7 cellular contexts compared by ENCODE assay signal in the genomic region with DNA sequence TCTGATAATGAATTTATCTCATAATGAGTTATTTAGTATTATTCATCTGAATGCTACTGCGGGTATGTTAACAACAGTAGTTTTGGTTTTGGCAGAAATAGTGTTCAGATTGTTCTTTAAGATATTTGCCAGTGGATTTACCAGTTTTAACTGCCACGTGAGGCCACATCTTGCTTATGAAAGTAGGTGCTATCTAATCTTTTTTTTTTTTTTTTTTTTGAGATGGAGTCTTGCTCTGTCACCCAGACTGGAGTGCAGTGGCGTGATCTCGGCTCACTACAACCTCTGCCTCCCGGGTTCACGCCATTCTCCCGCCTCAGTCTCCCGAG. TPM values are rescaled to one million over a fixed set of nuclear protein-coding genes. Genes with fewer than 3 reads are reported as not detected.
A peak's percentile ranks its signal among the peaks of the same experiment; 100 is the strongest.
DNase-seq lines count a peak whose midpoint lies in the region; ATAC-seq, FAIRE-seq and TF ChIP-seq lines count a peak whose summit lies in the region.
"Not testable (repeated sequence)": the region's sequence is repeated elsewhere in the genome, so short reads cannot be mapped to it uniquely, and the experiment has no call there.

No MANE protein-coding gene starts in this region.

- FAIRE-seq in A549 (lab: Jason Lieb, UNC); keratinocyte (lab: Jason Lieb, UNC); small intestine (lab: Jason Lieb, UNC): not testable (repeated sequence)

- 92% methylated on average over 7 of the region's 8 CpGs for WGBS in A549 (ENCODE audit: missing lambda C conversion rate)
- WGBS in small intestine, 3 donors: 23 to 80% (median 39%) methylated on average over 8 of the region's 8 CpGs

- POLR2A ChIA-PET in A549 (lab: Yijun Ruan, JAX) (interaction anchor here (2.2 kb wide), 1 partner anchor 10 kb away, joined by 13 read pairs; a partner anchor contains a TSS), HEK293 (lab: Yijun Ruan, JAX) (interaction anchor here (1.9 to 2.2 kb wide), 2 partner anchors 10 to 116 kb away, joined by 9 to 11 read pairs; a partner anchor contains a TSS), MCF 10A (lab: Yijun Ruan, JAX) (interaction anchor here (1.8 to 5.4 kb wide), 2 partner anchors 8 to 10 kb away, joined by 5 to 59 read pairs; a partner anchor contains a TSS)
- POLR2A ChIA-PET in RWPE1 (lab: Yijun Ruan, JAX; ENCODE audit: low non-redundant PET): not testable (repeated sequence)

- H3K27ac ChIP-seq in A549 (peak overlapping the region; percentile 60; a peak in 4 of 6 replicates), RWPE1 (peak overlapping the region; percentile 44)
- not testable (repeated sequence) for H3K27ac ChIP-seq in HEK293 (ENCODE audit: extremely low read depth, low read depth, low read length); keratinocyte (ENCODE audit: control insufficient read depth, insufficient read depth, low read length); small intestine (ENCODE audit: low read depth in 1 of 2, low read length in 1 of 2)

- not testable (repeated sequence) for H3K9me1 ChIP-seq in keratinocyte (ENCODE audit: control insufficient read depth, extremely low read depth, insufficient read depth, low read length)

- H3K27me3 ChIP-seq in keratinocyte (ENCODE audit: control insufficient read depth, extremely low read depth, insufficient read depth, low read length); small intestine (ENCODE audit: control insufficient read depth in 2 of 2, insufficient read depth in 2 of 2, low read length in 2 of 2): not testable (repeated sequence)

- dilution Hi-C loops in keratinocyte (cut with MboI; ENCODE audit: extremely low pct_ligation_motif_present, low sequenced_read_pairs): not testable (repeated sequence)

- TF ChIP-seq POLR2A in A549 (IDR thresholded peaks at IDR 0.05; ENCODE audit: low read length): not testable (repeated sequence)

- H4K20me1 ChIP-seq in keratinocyte (ENCODE audit: control insufficient read depth, extremely low read depth, insufficient read depth, low read length): not testable (repeated sequence)

- H3K27me3 Mint-ChIP-seq in MCF 10A (ENCODE audit: insufficient read depth, unreplicated experiment); osteocyte (ENCODE audit: unreplicated experiment): not testable (repeated sequence)

- not testable (repeated sequence) for H3K36me3 ChIP-seq in HEK293 (ENCODE audit: control insufficient read depth in 2 of 2, insufficient read depth in 1 of 2, low read length in 2 of 2); keratinocyte (ENCODE audit: control insufficient read depth in 2 of 2, extremely low read depth in 1 of 2, insufficient read depth in 2 of 2, low read length in 2 of 2); small intestine (ENCODE audit: control insufficient read depth in 2 of 2, insufficient read depth in 2 of 2, low read length in 2 of 2)

- peaks cover 33% of the 10 kb centered on the region for H3K4me1 Mint-ChIP-seq in MCF 10A (ENCODE audit: insufficient read depth, unreplicated experiment)
- H3K4me1 Mint-ChIP-seq in osteocyte (ENCODE audit: unreplicated experiment): peaks cover 46% of the 10 kb centered on the region

- ATAC-seq in A549: not testable (repeated sequence)

- H3K4me1 ChIP-seq in A549 (peaks cover 30% of the 10 kb centered on the region), keratinocyte (ENCODE audit: control insufficient read depth, extremely low read depth, insufficient read depth, low read length) (peaks cover 23% of the 10 kb centered on the region)
- H3K4me1 ChIP-seq in HEK293 (ENCODE audit: control insufficient read depth, insufficient read depth, low read length); small intestine (ENCODE audit: control insufficient read depth in 2 of 2, insufficient read depth in 1 of 2, low read depth in 1 of 2, low read length in 1 of 2): not testable (repeated sequence)

- H3K9me3 ChIP-seq in A549; HEK293 (ENCODE audit: control insufficient read depth, insufficient read depth, low read depth, low read length); keratinocyte (ENCODE audit: control insufficient read depth, low read depth, low read length); small intestine (ENCODE audit: control insufficient read depth, low read depth): not testable (repeated sequence)

- not testable (repeated sequence) for H3K9me3 Mint-ChIP-seq in MCF 10A (ENCODE audit: unreplicated experiment); osteocyte (ENCODE audit: unreplicated experiment)

- peak overlapping the region; percentile 15; the same call in 2 of the 3 replicates for H3K4me2 ChIP-seq in A549
- peak overlapping the region; percentile 56 for H3K4me2 ChIP-seq in keratinocyte (ENCODE audit: control insufficient read depth, extremely low read depth, insufficient read depth, low read depth, low read length)

- DNase-seq in A549 (ENCODE audit: low read depth in 1 of 2, low spot score in 1 of 2); RWPE1 (ENCODE audit: low spot score); MCF 10A (ENCODE audit: unreplicated experiment); keratinocyte (ENCODE audit: low read depth, low spot score); osteocyte (ENCODE audit: extremely low spot score, unreplicated experiment): not testable (repeated sequence)
- peak; percentile 21 for DNase-seq in small intestine

- H3K9ac ChIP-seq in keratinocyte (ENCODE audit: control insufficient read depth, extremely low read depth, insufficient read depth, low read length): not testable (repeated sequence)

- H3K27ac Mint-ChIP-seq in MCF 10A (ENCODE audit: low read depth, unreplicated experiment) (peak overlapping the region; percentile 95), osteocyte (ENCODE audit: unreplicated experiment) (peak overlapping the region; percentile 87)

- not testable (repeated sequence) for H2AFZ ChIP-seq in keratinocyte (ENCODE audit: control insufficient read depth, low read length)

- intact Hi-C loops in MCF 10A (cut with micrococcal nuclease): not testable (repeated sequence)

- H3K36me3 Mint-ChIP-seq in MCF 10A (ENCODE audit: insufficient read depth, unreplicated experiment): peaks cover 16% of the 10 kb centered on the region
- H3K36me3 Mint-ChIP-seq in osteocyte (ENCODE audit: unreplicated experiment): peaks cover 15% of the 10 kb centered on the region

- not testable (repeated sequence) for H3K79me2 ChIP-seq in keratinocyte (ENCODE audit: control insufficient read depth, insufficient read depth, low read length)

- CTCF ChIA-PET in A549 (lab: Yijun Ruan, JAX); RWPE1 (lab: Yijun Ruan, JAX): not testable (repeated sequence)
- CTCF ChIA-PET in HEK293 (lab: Yijun Ruan, JAX): interaction anchor here (0.6 to 1.2 kb wide), 3 partner anchors 10 to 661 kb away, joined by 3 to 5 read pairs (median 3); a partner anchor contains a TSS
- CTCF ChIA-PET in MCF 10A (lab: Yijun Ruan, JAX): interaction anchor here (0.6 to 0.8 kb wide), 2 partner anchors 111 to 946 kb away, joined by 3 to 5 read pairs; no protein-coding TSS in a partner anchor

- TF ChIP-seq EP300 in A549 (IDR thresholded peaks at IDR 0.05): not testable (repeated sequence)

- H3K4me3 ChIP-seq in A549; HEK293 (ENCODE audit: low read depth, low read length); keratinocyte (ENCODE audit: control insufficient read depth in 2 of 3, extremely low read depth in 1 of 3, insufficient read depth in 2 of 3, low read depth in 1 of 3, low read length in 3 of 3); small intestine (ENCODE audit: low read depth in 1 of 2, low read length in 2 of 2): not testable (repeated sequence)

- TF ChIP-seq CTCF in A549 (IDR thresholded peaks at IDR 0.05); HEK293 (tag by site-specific recombination; IDR thresholded peaks at IDR 0.05); RWPE1 (conservative IDR thresholded peaks at IDR 0.05; ENCODE audit: low read depth); MCF 10A (IDR thresholded peaks at IDR 0.05; ENCODE audit: unreplicated experiment); keratinocyte (optimal IDR thresholded peaks at IDR 0.05 in 1 of 3, IDR thresholded peaks at IDR 0.05 in 1 of 3, conservative IDR thresholded peaks at IDR 0.05 in 1 of 3; ENCODE audit: extremely low read depth in 1 of 3, insufficient read depth in 2 of 3, low read length in 3 of 3); osteocyte (IDR thresholded peaks at IDR 0.05): not testable (repeated sequence)

- TF ChIP-seq RAD21 in A549 (conservative IDR thresholded peaks at IDR 0.05 in 1 of 2, IDR thresholded peaks at IDR 0.05 in 1 of 2): not testable (repeated sequence)

- not testable (repeated sequence) for H3K4me3 Mint-ChIP-seq in MCF 10A (ENCODE audit: unreplicated experiment); osteocyte (ENCODE audit: unreplicated experiment)

- not testable (repeated sequence) for BruUV-seq in MCF 10A (replicated peaks; lab: Mats Ljungman, UMichigan)

TF ChIP-seq in HEK293, 187 proteins besides CTCF, POLR2A, EP300 and RAD21 (continues in another document):
- TF ChIP-seq OSR2 (tag by site-specific recombination; IDR thresholded peaks at IDR 0.05): peak; percentile 1; the same call in 1 of the 2 replicates

RNA-seq across cellular contexts. Expression of a gene that starts 10.2 kb away (rescaled TPM):
- polyA plus RNA-seq in A549 (2011; rRNA removed) (13.2 and 16.3 TPM in 2 replicates), A549 (2017; fragmentation: RNase III; extraction: RNeasy Plus Mini Kit Qiagen cat#74134 plus additional on column Dnase treatment) (12.9 to 13.7 TPM (median 12.9 TPM) in 3 replicates), keratinocyte (3.6 to 8.1 TPM (median 4.1 TPM) in 3 replicates), small intestine (10 to 100 TPM in 2 of 3 donors, 1 to 10 TPM in 1; 3.0 to 18.6 (median 11.0) TPM)
- 3.5 and 3.6 TPM in 2 replicates for polyA plus RNA-seq in A549 (2012; cell fraction: cytosol; rRNA removed)
- 2.7 and 5.4 TPM in 2 replicates for polyA plus RNA-seq in A549 (2012; cell fraction: nucleus; rRNA removed)
- polyA minus RNA-seq in A549 (2011; rRNA and poly(A)+ RNA removed): 9.3 and 9.9 TPM in 2 replicates
- total RNA-seq in MCF 10A (2022) (20.6 and 23.4 TPM in 2 replicates), osteocyte (33.1 and 33.7 TPM in 2 replicates)
- 15.5 TPM for polyA plus RNA-seq in keratinocyte (2011; ENCODE audit: low read depth)
- polyA plus RNA-seq in keratinocyte (2011; cell fraction: cytosol; rRNA removed): 2.8 and 5.8 TPM in 2 replicates
- polyA plus RNA-seq in keratinocyte (2011; cell fraction: nucleus; rRNA removed): 9.5 and 13.4 TPM in 2 replicates
- 8.0 and 10.0 TPM in 2 replicates for polyA plus RNA-seq in keratinocyte (2012; ENCODE audit: low replicate concordance)
- polyA minus RNA-seq in keratinocyte: 1.2 to 24.2 TPM (median 12.8 TPM) in 3 replicates
- polyA minus RNA-seq in keratinocyte (2011; cell fraction: cytosol; rRNA and poly(A)+ RNA removed): 10.7 TPM
- 12.6 and 29.6 TPM in 2 replicates for polyA minus RNA-seq in keratinocyte (2011; cell fraction: nucleus; rRNA and poly(A)+ RNA removed)
